In the genomic region with DNA sequence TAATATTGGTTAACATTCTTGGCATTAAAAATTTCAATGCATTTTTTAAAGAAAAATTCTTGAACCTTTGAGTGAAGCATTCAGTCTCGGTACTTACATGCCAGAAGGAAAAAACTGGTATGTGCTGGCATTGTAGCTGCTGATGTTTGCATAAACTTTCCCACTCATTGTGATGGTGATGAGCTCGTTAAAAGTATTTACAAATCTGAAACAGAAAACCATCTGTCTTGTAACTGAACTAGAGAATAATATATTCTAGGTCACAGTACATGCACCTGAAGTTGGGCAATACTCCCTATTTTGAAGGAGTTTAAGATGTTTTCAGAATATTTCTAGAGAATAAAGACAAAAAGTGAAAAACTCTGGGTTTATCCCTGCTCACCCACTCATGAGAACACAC, we compare ENCODE assay signal across 24 cellular contexts.
"Had no signal": no experiment of that assay in that cellular context is flagged by ENCODE, and none has a peak within 500 bp of the region (broad histone marks: within the 10 kb centered on the region; RNA-seq: fewer than 3 reads in every experiment).

No MANE protein-coding gene starts in this region.

- H3K9me3 Mint-ChIP-seq: activated B cell treated with CpG ODN at 0.5 μM for 24 hours; activated naive CD8-positive, alpha-beta T cell treated with anti-CD3 and anti-CD28 coated beads for 36 hours; activated T-cell treated with anti-CD3 and anti-CD28 coated beads, Interleukin-2, amount 50 U/mL, for 4 hours; immature natural killer cell; mesothelial cell of epicardium; natural killer cell treated with Interleukin-12 subunit alpha and Interleukin-12 subunit beta and Interleukin-15 and Interleukin-18, amount 100 ng/mL, for 72 hours; T-helper 2 cell treated with Interferon-gamma antibody and Interleukin-4, amounts not matched to agents 5 μg/mL and 100 μg/mL, for 36 hours had no signal

- H3K4me1 Mint-ChIP-seq: activated B cell treated with CpG ODN at 0.5 μM for 24 hours; activated CD4-positive, alpha-beta T cell treated with anti-CD3 and anti-CD28 coated beads for 36 hours; activated naive CD8-positive, alpha-beta T cell treated with anti-CD3 and anti-CD28 coated beads for 36 hours; immature natural killer cell; mesothelial cell of epicardium had no signal

- H3K36me3 Mint-ChIP-seq: activated naive CD8-positive, alpha-beta T cell treated with anti-CD3 and anti-CD28 coated beads for 36 hours; immature natural killer cell; mesothelial cell of epicardium; natural killer cell treated with Interleukin-12 subunit alpha and Interleukin-12 subunit beta and Interleukin-15 and Interleukin-18, amount 100 ng/mL, for 72 hours had no signal

- H3K9me3 ChIP-seq: colonic mucosa, heart right ventricle, left ventricle myocardium inferior, prostate gland, right atrium auricular region, spleen, thoracic aorta, upper lobe of left lung had no signal

- H3K27ac Mint-ChIP-seq: activated B cell treated with CpG ODN at 0.5 μM for 24 hours; activated CD4-positive, alpha-beta T cell treated with anti-CD3 and anti-CD28 coated beads for 36 hours; activated naive CD8-positive, alpha-beta T cell treated with anti-CD3 and anti-CD28 coated beads for 36 hours; immature natural killer cell; mesothelial cell of epicardium; natural killer cell treated with Interleukin-12 subunit alpha and Interleukin-12 subunit beta and Interleukin-15 and Interleukin-18, amount 100 ng/mL, for 72 hours; T-helper 2 cell treated with Interferon-gamma antibody and Interleukin-4, amounts not matched to agents 5 μg/mL and 100 μg/mL, for 36 hours had no signal

- H3K4me3 ChIP-seq: colonic mucosa, heart right ventricle, left ventricle myocardium inferior, prostate gland, right atrium auricular region, spleen, thoracic aorta, upper lobe of left lung had no signal

- H3K4me1 ChIP-seq: colonic mucosa, heart right ventricle, left ventricle myocardium inferior, prostate gland, right atrium auricular region, spleen, upper lobe of left lung had no signal

- DNase-seq: activated B cell treated with CpG ODN at 0.5 μM for 24 hours; activated CD4-positive, alpha-beta T cell treated with anti-CD3 and anti-CD28 coated beads for 36 hours; activated CD4-positive, alpha-beta T cell treated with anti-CD3 and anti-CD28 coated beads, Interleukin-2, amount 50 U/mL, for 4 hours; activated CD8-positive, alpha-beta memory T cell treated with anti-CD3 and anti-CD28 coated beads, Interleukin-2, amount 50 U/mL, for 48 hours; activated naive CD4-positive, alpha-beta T cell treated with Interleukin-2 at 50 U/mL for 16 hours; activated naive CD8-positive, alpha-beta T cell treated with anti-CD3 and anti-CD28 coated beads for 36 hours; activated T-cell treated with anti-CD3 and anti-CD28 coated beads, Interleukin-2, amount 50 U/mL, for 4 hours; amniotic stem cell; colonic mucosa; foreskin fibroblast; heart right ventricle; immature natural killer cell; left ventricle myocardium inferior; spleen; stimulated activated CD4-positive, alpha-beta T cell treated with anti-CD3 and anti-CD28 coated beads, Interleukin-4, amount 100 ng/mL, for 24 hours; stimulated activated naive CD4-positive, alpha-beta T cell treated with Interleukin-2 at 50 U/mL for 16 hours; upper lobe of left lung had no signal

- H3K27ac ChIP-seq: colonic mucosa, epithelial cell of prostate, heart right ventricle, left ventricle myocardium inferior, prostate gland, right atrium auricular region, spleen, thoracic aorta, upper lobe of left lung had no signal

- H3K27me3 ChIP-seq: colonic mucosa, right atrium auricular region, spleen, upper lobe of left lung had no signal

- H3K36me3 ChIP-seq: colonic mucosa, heart right ventricle, left ventricle myocardium inferior, prostate gland, right atrium auricular region, spleen, thoracic aorta, upper lobe of left lung had no signal

- H3K4me3 Mint-ChIP-seq: activated B cell treated with CpG ODN at 0.5 μM for 24 hours; activated CD4-positive, alpha-beta T cell treated with anti-CD3 and anti-CD28 coated beads for 36 hours; activated naive CD8-positive, alpha-beta T cell treated with anti-CD3 and anti-CD28 coated beads for 36 hours; activated T-cell treated with anti-CD3 and anti-CD28 coated beads, Interleukin-2, amount 50 U/mL, for 4 hours; immature natural killer cell; mesothelial cell of epicardium; natural killer cell treated with Interleukin-12 subunit alpha and Interleukin-12 subunit beta and Interleukin-15 and Interleukin-18, amount 100 ng/mL, for 72 hours; T-helper 2 cell treated with Interferon-gamma antibody and Interleukin-4, amounts not matched to agents 5 μg/mL and 100 μg/mL, for 36 hours had no signal

- H3K27me3 Mint-ChIP-seq: activated B cell treated with CpG ODN at 0.5 μM for 24 hours had no signal
